ENCODE assay signal across 6 cellular contexts in the genomic region with DNA sequence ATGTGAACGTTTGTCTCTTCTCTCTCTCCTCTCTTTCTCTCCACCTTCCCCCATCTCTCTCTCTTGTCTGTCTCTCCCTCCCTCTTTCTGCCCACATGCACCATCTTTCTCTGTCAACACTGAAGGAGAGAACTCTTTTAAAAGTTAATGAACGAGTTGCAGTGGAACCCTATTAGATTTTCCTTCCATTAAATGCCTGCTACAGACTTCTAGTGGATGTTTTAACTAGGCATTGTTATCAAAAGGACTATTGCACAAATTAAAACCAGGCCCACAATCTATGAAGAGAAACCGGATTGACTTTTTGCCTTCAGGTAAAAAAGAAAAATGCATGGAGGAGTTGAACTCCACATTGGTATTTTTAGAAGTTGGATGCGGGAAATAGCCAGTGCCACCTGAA.
"Had no signal": no experiment of that assay in that cellular context is flagged by ENCODE, and none has a peak within 500 bp of the region (broad histone marks: within the 10 kb centered on the region; RNA-seq: fewer than 3 reads in every experiment).

No MANE protein-coding gene starts in this region.

- H3K27me3 Mint-ChIP-seq: activated naive CD8-positive, alpha-beta T cell treated with anti-CD3 and anti-CD28 coated beads, Interleukin-2, amount 50 U/mL, for 24 hours had no signal

- H3K9me3 Mint-ChIP-seq: activated naive CD8-positive, alpha-beta T cell treated with anti-CD3 and anti-CD28 coated beads, Interleukin-2, amount 50 U/mL, for 24 hours had no signal

- FAIRE-seq: colon, TTC549 had no signal

- DNase-seq: activated CD4-positive, CD25-positive, alpha-beta regulatory T cell; activated gamma-delta T cell; activated naive CD8-positive, alpha-beta T cell treated with anti-CD3 and anti-CD28 coated beads, Interleukin-2, amount 50 U/mL, for 24 hours; posterior cingulate gyrus had no signal

- H3K4me3 Mint-ChIP-seq: activated naive CD8-positive, alpha-beta T cell treated with anti-CD3 and anti-CD28 coated beads, Interleukin-2, amount 50 U/mL, for 24 hours had no signal
